In genomic region chr19:45782162-45782623, GRCh38 we compare ENCODE assay signal across 9 cellular contexts. TPM values are rescaled to one million over a fixed set of nuclear protein-coding genes. Genes with fewer than 3 reads are reported as not detected.
DNase-seq lines count a peak whose midpoint lies in the region; ATAC-seq, FAIRE-seq and TF ChIP-seq lines count a peak whose summit lies in the region.
"Had no signal": no experiment of that assay in that cellular context is flagged by ENCODE, and none has a peak within 500 bp of the region (broad histone marks: within the 10 kb centered on the region; RNA-seq: fewer than 3 reads in every experiment).

Gene DMPK (minus strand): TSS chr19:45782490. CDS start chr19:45782352, 138 bp downstream.

- no peak within 1 kb of the TSS for H3K27ac Mint-ChIP-seq in natural killer cell
- H3K27ac Mint-ChIP-seq: activated naive CD4-positive, alpha-beta T cell treated with anti-CD3 and anti-CD28 coated beads, Interleukin-2, amount 50 U/mL, for 24 hours had no signal

- H3K79me2 ChIP-seq in endothelial cell of umbilical vein (ENCODE audit: control insufficient read depth, insufficient read depth, low read length), result no peaks in the 10 kb centered on the region

- no peaks in the 10 kb centered on the region for H3K9me3 Mint-ChIP-seq in natural killer cell
- H3K9me3 Mint-ChIP-seq: activated naive CD4-positive, alpha-beta T cell treated with anti-CD3 and anti-CD28 coated beads, Interleukin-2, amount 50 U/mL, for 24 hours had no signal

- no peak within 1 kb of the TSS for H3K9ac ChIP-seq in endothelial cell of umbilical vein (replicated peaks; ENCODE audit: extremely low read depth, insufficient read depth, low read length)

- TF ChIP-seq POLR2A in endothelial cell of umbilical vein (IDR thresholded peaks at IDR 0.05; ENCODE audit: low read depth, low read length) (no peak), GM12892 (IDR thresholded peaks at IDR 0.05; ENCODE audit: low read depth, low read length) (no peak; the same call in 1 of the 2 replicates)

- H2AFZ ChIP-seq in endothelial cell of umbilical vein (ENCODE audit: low read depth, low read length), result no peak within 1 kb of the TSS

- peaks cover 38% of the 10 kb centered on the region for H3K36me3 ChIP-seq in A673 (ENCODE audit: insufficient read depth, low read length, poor library complexity, severe bottlenecking)
- peaks cover under 1 to 22% of the 10 kb centered on the region in 2 experiments for H3K36me3 ChIP-seq in endothelial cell of umbilical vein (ENCODE audit: control insufficient read depth in 2 of 2, extremely low read depth in 1 of 2, insufficient read depth in 2 of 2, low read length in 2 of 2)

- FAIRE-seq in endothelial cell of umbilical vein (lab: Jason Lieb, UNC) (no peak), GM12892 (lab: Jason Lieb, UNC) (no peak)

- no peak for TF ChIP-seq CTCF in A673 (conservative IDR thresholded peaks at IDR 0.05; ENCODE audit: low read depth, low read length)
- TF ChIP-seq CTCF in endothelial cell of umbilical vein (IDR thresholded peaks at IDR 0.05; ENCODE audit: extremely low read depth in 1 of 2, insufficient read depth in 1 of 2, low read depth in 1 of 2, low read length in 2 of 2), result no peak
- TF ChIP-seq CTCF in natural killer cell (IDR thresholded peaks at IDR 0.05), result no peak

- POLR2A ChIA-PET in A673 (lab: Charles Lee; ENCODE audit: low non-redundant PET) (interaction anchor here (0.5 to 0.7 kb wide), 2 partner anchors 13 to 180 kb away, joined by 3 to 21 read pairs; partner anchors contain the start of gene SIX5), endothelial cell of umbilical vein (lab: Charles Lee) (interaction anchor here (0.6 to 1.0 kb wide), 4 partner anchors 10 to 35 kb away, joined by 4 to 19 read pairs (median 6); partner anchors contain the start of gene DMWD)

- no peaks in the 10 kb centered on the region for H3K9me1 ChIP-seq in endothelial cell of umbilical vein (replicated peaks; ENCODE audit: control insufficient read depth, extremely low read depth, insufficient read depth, low read length)

- H3K27me3 ChIP-seq in A673 (replicated peaks; ENCODE audit: insufficient read depth, low read depth, low read length, poor library complexity), result no peaks in the 10 kb centered on the region
- no peaks in the 10 kb centered on the region for H3K27me3 ChIP-seq in endothelial cell of umbilical vein (ENCODE audit: control insufficient read depth in 2 of 2, insufficient read depth in 2 of 2, low read length in 2 of 2)

- H3K9me3 ChIP-seq in A673 (ENCODE audit: low read depth, low read length, poor library complexity, severe bottlenecking) (no peaks in the 10 kb centered on the region), endothelial cell of umbilical vein (replicated peaks; ENCODE audit: control insufficient read depth, insufficient read depth, low read length) (no peaks in the 10 kb centered on the region)

- peaks cover 9 to 12% of the 10 kb centered on the region in 2 donors for H3K27me3 Mint-ChIP-seq in natural killer cell (ENCODE audit: low read depth in 2 of 2)

- H3K27ac ChIP-seq in A673 (ENCODE audit: low read depth, low read length, poor library complexity, severe bottlenecking) (peak within 1 kb of the TSS; percentile 16), endothelial cell of umbilical vein (ENCODE audit: insufficient read depth, low read depth, low read length) (no peak within 1 kb of the TSS)

- intact Hi-C loops in A673 (cut with micrococcal nuclease; ENCODE audit: unreplicated experiment), result no loop called here
- intact Hi-C loops in endothelial cell of umbilical vein (cut with micrococcal nuclease), result no loop called here
- intact Hi-C loops in natural killer cell (cut with micrococcal nuclease), result no loop called here

- DNase-seq in A673 (ENCODE audit: low spot score) (no peak), NCI-H69 (lab: John Stamatoyannopoulos, UW) (peak; percentile 47), endothelial cell of umbilical vein (ENCODE audit: low read depth, low spot score) (no peak), natural killer cell (no peak), NCI-H2171 (lab: John Stamatoyannopoulos, UW) (no peak), activated gamma-delta T cell treated with Interleukin-2 at 50 U/mL for 16 hours (no peak), GM12892 (ENCODE audit: insufficient read length) (no peak)

- H3K4me1 Mint-ChIP-seq in natural killer cell, result peaks cover 21 to 34% of the 10 kb centered on the region in 2 donors

- CTCF ChIA-PET in A673 (lab: Charles Lee) (no interaction called here), endothelial cell of umbilical vein (lab: Charles Lee) (interaction anchor here (0.6 to 5.0 kb wide), 9 partner anchors 10 to 151 kb away, joined by 3 to 66 read pairs (median 4); partner anchors contain the start of genes DMWD and SIX5)

- H3K4me2 ChIP-seq in endothelial cell of umbilical vein (ENCODE audit: insufficient read depth, low read length), result no peak within 1 kb of the TSS

- H4K20me1 ChIP-seq in endothelial cell of umbilical vein (replicated peaks; ENCODE audit: control insufficient read depth, extremely low read depth, insufficient read depth, low read length), result no peaks in the 10 kb centered on the region

- H3K4me1 ChIP-seq in A673 (ENCODE audit: insufficient read depth, low read length, poor library complexity, severe bottlenecking), result no peaks in the 10 kb centered on the region
- H3K4me1 ChIP-seq in endothelial cell of umbilical vein (ENCODE audit: control insufficient read depth, extremely low read depth, insufficient read depth, low read length), result peaks cover 5% of the 10 kb centered on the region

- H3K36me3 Mint-ChIP-seq in natural killer cell, result no peaks in the 10 kb centered on the region

- BruUV-seq in A673 (replicated peaks; lab: Mats Ljungman, UMichigan) (no TSS peak), endothelial cell of umbilical vein (replicated peaks; lab: Mats Ljungman, UMichigan) (no TSS peak)

- no peak within 1 kb of the TSS for H3K4me3 Mint-ChIP-seq in natural killer cell
- H3K4me3 Mint-ChIP-seq: activated naive CD4-positive, alpha-beta T cell treated with anti-CD3 and anti-CD28 coated beads, Interleukin-2, amount 50 U/mL, for 24 hours had no signal

- no peak within 1 kb of the TSS for H3K4me3 ChIP-seq in A673 (ENCODE audit: low read depth, low read length, poor library complexity, severe bottlenecking)
- H3K4me3 ChIP-seq in endothelial cell of umbilical vein (replicated peaks in 1 of 3; ENCODE audit: insufficient read depth in 1 of 3, low read depth in 1 of 3, low read length in 3 of 3), result no peak within 1 kb of the TSS

- dilution Hi-C loops in endothelial cell of umbilical vein (cut with MboI; ENCODE audit: extremely low pct_ligation_motif_present, low sequenced_read_pairs), result no loop called here

- ATAC-seq in natural killer cell (no peak), GM19455 (IDR thresholded peaks at IDR 0.05; ENCODE audit: unreplicated experiment) (no peak)

TF ChIP-seq in endothelial cell of umbilical vein, 7 proteins besides CTCF, POLR2A, EP300 and RAD21:
- TF ChIP-seq MAX (IDR thresholded peaks at IDR 0.05; ENCODE audit: insufficient read depth, insufficient read length), result no peak
- TF ChIP-seq JUN (IDR thresholded peaks at IDR 0.05; ENCODE audit: borderline replicate concordance, insufficient read depth, insufficient read length, low read depth), result no peak
- no peak for TF ChIP-seq FOS (IDR thresholded peaks at IDR 0.05; ENCODE audit: borderline replicate concordance, insufficient read depth, low read length)
- no peak for TF ChIP-seq GATA2 (IDR thresholded peaks at IDR 0.05; ENCODE audit: insufficient read depth, insufficient read length, low read depth, low read length)
- TF ChIP-seq EZH2 (IDR thresholded peaks at IDR 0.05; ENCODE audit: borderline replicate concordance, low read depth, low read length, severe bottlenecking), result no peak
- no peak for TF ChIP-seq POLR2AphosphoS5 (IDR thresholded peaks at IDR 0.05; ENCODE audit: insufficient read depth, low read depth, low read length)
- TF ChIP-seq MYC (IDR thresholded peaks at IDR 0.05; ENCODE audit: low read depth, low read length), result no peak

RNA-seq across cellular contexts. Expression of gene DMPK, which starts in this region (rescaled TPM):
- 79.9 and 82.0 TPM in 2 replicates for total RNA-seq in A673 (2021)
- total RNA-seq in endothelial cell of umbilical vein, result 70.4 and 73.3 TPM in 2 replicates
- polyA plus RNA-seq in endothelial cell of umbilical vein, result 36.6 and 45.2 TPM in 2 replicates
- 10.7 and 14.2 TPM in 2 replicates for polyA plus RNA-seq in endothelial cell of umbilical vein (2011; cell fraction: cytosol; rRNA removed)
- polyA plus RNA-seq in endothelial cell of umbilical vein (2011; cell fraction: nucleus; rRNA removed), result 317 and 347 TPM in 2 replicates
- 25.6 and 34.3 TPM in 2 replicates for polyA plus RNA-seq in endothelial cell of umbilical vein (2012)
- polyA minus RNA-seq in endothelial cell of umbilical vein, result 21.2 and 24.7 TPM in 2 replicates
- polyA minus RNA-seq in endothelial cell of umbilical vein (2011; cell fraction: cytosol; rRNA and poly(A)+ RNA removed), result 11.9 TPM
- polyA minus RNA-seq in endothelial cell of umbilical vein (2011; cell fraction: nucleus; rRNA and poly(A)+ RNA removed), result 37.9 and 61.8 TPM in 2 replicates
- 10 to 100 TPM; 48.1 to 67.5 (median 49.8) TPM for total RNA-seq in natural killer cell
- polyA plus RNA-seq in GM12892 (2012; ENCODE audit: missing spikeins), result 16.2 TPM
